7 cellular contexts compared by ENCODE assay signal in genomic region chr6:42405025-42405424, GRCh38. TPM values are rescaled to one million over a fixed set of nuclear protein-coding genes. Genes with fewer than 3 reads are reported as not detected.
DNase-seq lines count a peak whose midpoint lies in the region; ATAC-seq and TF ChIP-seq lines count a peak whose summit lies in the region.

No MANE protein-coding gene starts in this region.

- DNase-seq in H9 = no peak
- DNase-seq in WTC11 (ENCODE audit: low spot score) = no peak
- DNase-seq in fibroblast of the conjunctiva (ENCODE audit: low read depth) = peak; percentile 22
- DNase-seq in sigmoid colon = no peak
- DNase-seq in NCI-H748 (lab: John Stamatoyannopoulos, UW; ENCODE audit: unreplicated experiment) = no peak

- H2AK5ac ChIP-seq in H9 (ENCODE audit: insufficient read length, low read length) = no peak overlapping the region

- H4K91ac ChIP-seq in H9 (ENCODE audit: insufficient read length, low read depth, low read length) = no peak overlapping the region

- intact Hi-C loops in sigmoid colon (cut with DNase I) = no loop called here

- H3K4me1 ChIP-seq in H9 (ENCODE audit: insufficient read depth, low read length) = peaks cover 12% of the 10 kb centered on the region
- peaks cover 0 to 11% (median 5%) of the 10 kb centered on the region in 4 donors for H3K4me1 ChIP-seq in sigmoid colon

- H3K4me1 Mint-ChIP-seq in H9 = peaks cover 52 to 65% of the 10 kb centered on the region in 2 experiments
- peaks cover 77% of the 10 kb centered on the region for H3K4me1 Mint-ChIP-seq in WTC11

- no peaks in the 10 kb centered on the region for H3K27me3 Mint-ChIP-seq in H9 (ENCODE audit: low read depth)
- no peaks in the 10 kb centered on the region for H3K27me3 Mint-ChIP-seq in WTC11 (ENCODE audit: low read depth)

- H3K18ac ChIP-seq in H9 (ENCODE audit: insufficient read length, low read depth, low read length) = no peak overlapping the region

- H3K27ac ChIP-seq in H9 (ENCODE audit: insufficient read length, low read depth, low read length) (no peak overlapping the region), sigmoid colon (peak overlapping the region; percentile 21 to 62 (median 40))

- no peaks in the 10 kb centered on the region for H4K20me1 ChIP-seq in H9 (ENCODE audit: control insufficient read depth, insufficient read depth, insufficient read length)

- H4K8ac ChIP-seq in H9 (replicated peaks; ENCODE audit: insufficient read length, low read depth, low read length) = no peak overlapping the region

- H3K9me3 Mint-ChIP-seq in H9 = no peaks in the 10 kb centered on the region
- H3K9me3 Mint-ChIP-seq in WTC11 = no peaks in the 10 kb centered on the region

- H3K36me3 Mint-ChIP-seq in H9 (ENCODE audit: insufficient read depth in 1 of 3, low read depth in 3 of 3) = peaks cover 0 to 4% (median 0%) of the 10 kb centered on the region in 3 experiments; a peak in 1 of 7 replicates
- no peaks in the 10 kb centered on the region for H3K36me3 Mint-ChIP-seq in WTC11

- no CpG with 5 or more reads among the region's 2 CpGs for WGBS in H9 (ENCODE audit: extremely low coverage, insufficient read length, low lambda C conversion rate)
- whole genome bisulfite sequencing in sigmoid colon, 2 donors = 45 to 64% methylated on average over 2 of the region's 2 CpGs

- ATAC-seq in WTC11 = peak; percentile 37
- no peak for ATAC-seq in GM21381 (IDR thresholded peaks at IDR 0.05; ENCODE audit: unreplicated experiment)
- ATAC-seq in HG03469 (IDR thresholded peaks at IDR 0.05; ENCODE audit: unreplicated experiment) = no peak

- H3K23me2 ChIP-seq in H9 (ENCODE audit: insufficient read length, low read depth, low read length, poor library complexity, severe bottlenecking) = no peaks in the 10 kb centered on the region

- no peak overlapping the region for H2BK12ac ChIP-seq in H9 (ENCODE audit: insufficient read length, low read depth, low read length)

- peaks cover 16% of the 10 kb centered on the region for H3K79me1 ChIP-seq in H9 (ENCODE audit: insufficient read depth, low read depth, low read length, poor library complexity, severe bottlenecking)

- H3K36me3 ChIP-seq in sigmoid colon = no peaks in the 10 kb centered on the region

- TF ChIP-seq CTCF in H9 (conservative IDR thresholded peaks at IDR 0.05) (no peak), WTC11 (IDR thresholded peaks at IDR 0.05) (no peak), sigmoid colon (IDR thresholded peaks at IDR 0.05) (no peak)

- no peak overlapping the region for H3T11ph ChIP-seq in H9 (ENCODE audit: low read length)

- TF ChIP-seq POLR2A in sigmoid colon (IDR thresholded peaks at IDR 0.05) = no peak

- no peak overlapping the region for H2AFZ ChIP-seq in H9 (ENCODE audit: low read length)

- no peak overlapping the region for H3K14ac ChIP-seq in H9 (ENCODE audit: insufficient read depth, low read length)

- H3K4me3 Mint-ChIP-seq in H9 = no peak overlapping the region
- H3K4me3 Mint-ChIP-seq in WTC11 = no peak overlapping the region

- H2BK5ac ChIP-seq in H9 (ENCODE audit: insufficient read length, low read length) = no peak overlapping the region

- no peak overlapping the region for H3K4ac ChIP-seq in H9 (ENCODE audit: low read depth, low read length)

- peaks cover 6% of the 10 kb centered on the region; the same call in 1 of the 2 replicates for H3K79me2 ChIP-seq in H9 (ENCODE audit: insufficient read depth, low read length)

- TF ChIP-seq EP300 in sigmoid colon (IDR thresholded peaks at IDR 0.05) = no peak

- H3K23ac ChIP-seq in H9 (ENCODE audit: insufficient read length, low read depth, low read length) = no peak overlapping the region

- H3K9me3 ChIP-seq in H9 (ENCODE audit: control insufficient read depth, low read depth, low read length) = no peaks in the 10 kb centered on the region
- no peaks in the 10 kb centered on the region for H3K9me3 ChIP-seq in sigmoid colon

- H2BK20ac ChIP-seq in H9 (ENCODE audit: low read depth, low read length, poor library complexity, severe bottlenecking) = no peak overlapping the region

- CTCF ChIA-PET in WTC11 (lab: Charles Lee) = interaction anchor here (0.7 to 2.4 kb wide), 8 partner anchors 8 to 145 kb away, joined by 3 to 28 read pairs (median 4); no protein-coding TSS in a partner anchor

- no peak overlapping the region for H3K4me2 ChIP-seq in H9 (ENCODE audit: insufficient read depth, insufficient read length, low read length)

- H2BK120ac ChIP-seq in H9 (ENCODE audit: low read depth, low read length, poor library complexity, severe bottlenecking) = no peak overlapping the region

- H4K5ac ChIP-seq in H9 (ENCODE audit: insufficient read length, low read depth, low read length) = no peak overlapping the region

- H3K27ac Mint-ChIP-seq in H9 = peak overlapping the region in 2 of 3 experiments; percentile 49 to 95; a peak in 4 of 7 replicates
- H3K27ac Mint-ChIP-seq in WTC11 = peak overlapping the region; percentile 84

- H3K9ac ChIP-seq in H9 (ENCODE audit: extremely low read depth, insufficient read length, low read length) = no peak overlapping the region

- POLR2A ChIA-PET in WTC11 (lab: Charles Lee) = interaction anchor here (0.8 to 1.2 kb wide), 2 partner anchors 23 to 48 kb away, joined by 4 to 5 read pairs; no protein-coding TSS in a partner anchor

- no peak overlapping the region for H3K4me3 ChIP-seq in sigmoid colon

- H3K27me3 ChIP-seq in H9 (ENCODE audit: insufficient read depth, low read length) (no peaks in the 10 kb centered on the region), sigmoid colon (no peaks in the 10 kb centered on the region)

- no peak overlapping the region for H3K56ac ChIP-seq in H9 (ENCODE audit: insufficient read length, low read depth, low read length)

- no peak overlapping the region for H2BK15ac ChIP-seq in H9 (ENCODE audit: low read depth, low read length)

TF ChIP-seq in WTC11, 78 proteins besides CTCF, POLR2A, EP300 and RAD21:
- TF ChIP-seq TEAD4 (CRISPR knock-in tag; IDR thresholded peaks at IDR 0.05) (no peak), E2F1 (CRISPR knock-in tag; IDR thresholded peaks at IDR 0.05) (no peak), OVOL2 (CRISPR knock-in tag; IDR thresholded peaks at IDR 0.05; ENCODE audit: borderline replicate concordance) (no peak), NR1H2 (CRISPR knock-in tag; IDR thresholded peaks at IDR 0.05) (no peak), ELF4 (CRISPR knock-in tag; IDR thresholded peaks at IDR 0.05; ENCODE audit: low read depth) (no peak), MYBL2 (CRISPR knock-in tag; IDR thresholded peaks at IDR 0.05) (no peak), MXD4 (CRISPR knock-in tag; IDR thresholded peaks at IDR 0.05; ENCODE audit: borderline replicate concordance) (no peak), ZNF317 (CRISPR knock-in tag; IDR thresholded peaks at IDR 0.05; ENCODE audit: borderline replicate concordance, low read depth) (no peak), ATF3 (CRISPR knock-in tag; conservative IDR thresholded peaks at IDR 0.05) (no peak), ZNF423 (CRISPR knock-in tag; IDR thresholded peaks at IDR 0.05) (no peak)

RNA-seq across cellular contexts. Expression of gene TRERF1, which starts 46.7 kb away (rescaled TPM):
- total RNA-seq in H9 (2021) = 18.0 and 19.7 TPM in 2 replicates
- total RNA-seq in WTC11 (2021) = 22.3 to 24.3 TPM (median 23.9 TPM) in 3 replicates
- 10 to 100 TPM in 1 of 4 donors, 1 to 10 TPM in 3; 4.6 to 10.5 (median 5.9) TPM for total RNA-seq in sigmoid colon
- 1 to 10 TPM in 2 of 3 donors, under 1 TPM in 1; 0.46 to 4.0 (median 1.2) TPM for polyA plus RNA-seq in sigmoid colon
